Comparison of ENCODE assay signal across 1 cellular context in genomic region chr7:40673285-40673684, GRCh38.
TF ChIP-seq lines count a peak whose summit lies in the region.

No MANE protein-coding gene starts in this region.

TF ChIP-seq in SK-N-SH, 30 proteins besides CTCF, POLR2A, EP300 and RAD21 (continued from another document):
- TF ChIP-seq PBX3 (IDR thresholded peaks at IDR 0.05): peak; percentile 56
- TF ChIP-seq ZBTB33 (IDR thresholded peaks at IDR 0.05; ENCODE audit: borderline replicate concordance, low read depth): no peak
- TF ChIP-seq FOXM1 (IDR thresholded peaks at IDR 0.05; ENCODE audit: low read depth): 0 out of 2 replicates have a peak, but pooled peaks have one; percentile 56
